1 cellular context compared by ENCODE assay signal in the genomic region with DNA sequence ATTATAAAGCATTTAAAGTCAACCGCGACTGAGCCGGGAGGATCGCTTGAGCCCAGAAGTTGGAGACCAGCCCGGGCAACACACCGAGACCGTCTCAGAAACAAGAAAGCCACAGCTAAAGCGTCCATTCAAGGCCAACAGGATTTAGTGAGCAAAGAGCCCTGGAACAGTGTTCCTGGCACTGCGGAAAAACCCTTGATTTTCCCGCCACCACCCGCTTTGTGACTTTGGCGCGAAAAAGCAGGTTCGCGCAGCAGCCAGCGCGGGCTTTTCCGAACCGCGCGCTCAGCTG.
A peak's percentile ranks its signal among the peaks of the same experiment; 100 is the strongest.
TF ChIP-seq lines count a peak whose summit lies in the region.

No MANE protein-coding gene starts in this region.

TF ChIP-seq in HepG2, 621 proteins besides CTCF, POLR2A, EP300 and RAD21 (continued from another document):
- TF ChIP-seq, protein P1, sequence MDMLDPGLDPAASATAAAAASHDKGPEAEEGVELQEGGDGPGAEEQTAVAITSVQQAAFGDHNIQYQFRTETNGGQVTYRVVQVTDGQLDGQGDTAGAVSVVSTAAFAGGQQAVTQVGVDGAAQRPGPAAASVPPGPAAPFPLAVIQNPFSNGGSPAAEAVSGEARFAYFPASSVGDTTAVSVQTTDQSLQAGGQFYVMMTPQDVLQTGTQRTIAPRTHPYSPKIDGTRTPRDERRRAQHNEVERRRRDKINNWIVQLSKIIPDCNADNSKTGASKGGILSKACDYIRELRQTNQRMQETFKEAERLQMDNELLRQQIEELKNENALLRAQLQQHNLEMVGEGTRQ (IDR thresholded peaks at IDR 0.05; ENCODE audit: low read depth, low read length): no peak
- TF ChIP-seq, protein P1 (CRISPR knock-in tag; IDR thresholded peaks at IDR 0.05; ENCODE audit: borderline replicate concordance): no peak
- no peak for TF ChIP-seq PHF20 (CRISPR knock-in tag; IDR thresholded peaks at IDR 0.05)
- TF ChIP-seq, protein P2, sequence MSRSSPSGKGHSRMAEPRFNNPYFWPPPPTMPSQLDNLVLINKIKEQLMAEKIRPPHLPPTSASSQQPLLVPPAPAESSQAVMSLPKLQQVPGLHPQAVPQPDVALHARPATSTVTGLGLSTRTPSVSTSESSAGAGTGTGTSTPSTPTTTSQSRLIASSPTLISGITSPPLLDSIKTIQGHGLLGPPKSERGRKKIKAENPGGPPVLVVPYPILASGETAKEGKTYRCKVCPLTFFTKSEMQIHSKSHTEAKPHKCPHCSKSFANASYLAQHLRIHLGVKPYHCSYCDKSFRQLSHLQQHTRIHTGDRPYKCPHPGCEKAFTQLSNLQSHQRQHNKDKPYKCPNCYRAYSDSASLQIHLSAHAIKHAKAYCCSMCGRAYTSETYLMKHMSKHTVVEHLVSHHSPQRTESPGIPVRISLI (CRISPR knock-in tag; IDR thresholded peaks at IDR 0.05; ENCODE audit: borderline replicate concordance): no peak
- no peak for TF ChIP-seq NPAS2 (CRISPR knock-in tag; IDR thresholded peaks at IDR 0.05; ENCODE audit: borderline replicate concordance)
- TF ChIP-seq RXRA (CRISPR knock-in tag; IDR thresholded peaks at IDR 0.05): no peak; the same call in 1 of the 2 replicates
- TF ChIP-seq, protein P3, sequence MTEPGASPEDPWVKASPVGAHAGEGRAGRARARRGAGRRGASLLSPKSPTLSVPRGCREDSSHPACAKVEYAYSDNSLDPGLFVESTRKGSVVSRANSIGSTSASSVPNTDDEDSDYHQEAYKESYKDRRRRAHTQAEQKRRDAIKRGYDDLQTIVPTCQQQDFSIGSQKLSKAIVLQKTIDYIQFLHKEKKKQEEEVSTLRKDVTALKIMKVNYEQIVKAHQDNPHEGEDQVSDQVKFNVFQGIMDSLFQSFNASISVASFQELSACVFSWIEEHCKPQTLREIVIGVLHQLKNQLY (CRISPR knock-in tag; IDR thresholded peaks at IDR 0.05): peak; percentile 80
- no peak for TF ChIP-seq ZNF292 (CRISPR knock-in tag; IDR thresholded peaks at IDR 0.05; ENCODE audit: borderline replicate concordance, low read depth)
- TF ChIP-seq PCBP1 (IDR thresholded peaks at IDR 0.05; ENCODE audit: borderline replicate concordance, low read depth, low read length): no peak
- no peak; the same call in 1 of the 2 replicates for TF ChIP-seq ZNF180 (CRISPR knock-in tag; IDR thresholded peaks at IDR 0.05; ENCODE audit: borderline replicate concordance, low read depth)
- TF ChIP-seq HES4 (CRISPR knock-in tag; IDR thresholded peaks at IDR 0.05; ENCODE audit: borderline replicate concordance): no peak
- TF ChIP-seq GFI1 (CRISPR knock-in tag; IDR thresholded peaks at IDR 0.05; ENCODE audit: borderline replicate concordance): 0 out of 2 replicates have a peak, but pooled peaks have one; percentile 92
- TF ChIP-seq ZNF354B (CRISPR knock-in tag; IDR thresholded peaks at IDR 0.05): no peak
- TF ChIP-seq ETV5 (CRISPR knock-in tag; IDR thresholded peaks at IDR 0.05; ENCODE audit: borderline replicate concordance): peak; percentile 85
- peak; percentile 97 for TF ChIP-seq ZNF672 (CRISPR knock-in tag; IDR thresholded peaks at IDR 0.05)
- no peak for TF ChIP-seq SNAPC2 (CRISPR knock-in tag; IDR thresholded peaks at IDR 0.05)
- no peak for TF ChIP-seq NR1H2 (CRISPR knock-in tag; IDR thresholded peaks at IDR 0.05; ENCODE audit: borderline replicate concordance, low read depth)
- TF ChIP-seq ATF7 (IDR thresholded peaks at IDR 0.05): no peak
- no peak; the same call in 1 of the 2 replicates for TF ChIP-seq ATF7 (CRISPR knock-in tag; IDR thresholded peaks at IDR 0.05)
- no peak; the same call in 1 of the 2 replicates for TF ChIP-seq ZNF317 (CRISPR knock-in tag; IDR thresholded peaks at IDR 0.05)
- TF ChIP-seq, protein P4, sequence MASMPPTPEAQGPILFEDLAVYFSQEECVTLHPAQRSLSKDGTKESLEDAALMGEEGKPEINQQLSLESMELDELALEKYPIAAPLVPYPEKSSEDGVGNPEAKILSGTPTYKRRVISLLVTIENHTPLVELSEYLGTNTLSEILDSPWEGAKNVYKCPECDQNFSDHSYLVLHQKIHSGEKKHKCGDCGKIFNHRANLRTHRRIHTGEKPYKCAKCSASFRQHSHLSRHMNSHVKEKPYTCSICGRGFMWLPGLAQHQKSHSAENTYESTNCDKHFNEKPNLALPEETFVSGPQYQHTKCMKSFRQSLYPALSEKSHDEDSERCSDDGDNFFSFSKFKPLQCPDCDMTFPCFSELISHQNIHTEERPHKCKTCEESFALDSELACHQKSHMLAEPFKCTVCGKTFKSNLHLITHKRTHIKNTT (CRISPR knock-in tag; IDR thresholded peaks at IDR 0.05): no peak
- TF ChIP-seq ZNF891 (CRISPR knock-in tag; IDR thresholded peaks at IDR 0.05): no peak
- TF ChIP-seq ZFX (CRISPR knock-in tag; IDR thresholded peaks at IDR 0.05; ENCODE audit: low read depth): no peak
- TF ChIP-seq ZNF839 (CRISPR knock-in tag; IDR thresholded peaks at IDR 0.05; ENCODE audit: borderline replicate concordance): no peak
- no peak for TF ChIP-seq GTF2F1 (IDR thresholded peaks at IDR 0.05; ENCODE audit: low read length)
